ENCODE assay signal across 22 cellular contexts in genomic region chr6:50713226-50713625, GRCh38. TPM values are rescaled to one million over a fixed set of nuclear protein-coding genes. Genes with fewer than 3 reads are reported as not detected.
"Had no signal": no experiment of that assay in that cellular context is flagged by ENCODE, and none has a peak within 500 bp of the region (broad histone marks: within the 10 kb centered on the region; RNA-seq: fewer than 3 reads in every experiment).

Gene TFAP2D (plus strand): TSS chr6:50713526. CDS start chr6:50714056, 530 bp downstream.

- H3K9me3 ChIP-seq: colonic mucosa, heart left ventricle, mucosa of descending colon, ovary, psoas muscle, suprapubic skin had no signal

- H3K36me3 Mint-ChIP-seq: memory B cell had no signal

- H3K27me3 ChIP-seq: ovary had no signal

- ATAC-seq: heart left ventricle; mucosa of descending colon; psoas muscle; right cardiac atrium; stimulated activated naive CD8-positive, alpha-beta T cell treated with anti-CD3 and anti-CD28 coated beads, Interleukin-15, Interleukin-2, amounts not matched to agents 100 U/mL and 50 U/mL, for 24 hours had no signal

- H3K36me3 ChIP-seq: colonic mucosa, heart left ventricle, ovary, suprapubic skin had no signal

- H3K27ac Mint-ChIP-seq: memory B cell, naive B cell had no signal

- FAIRE-seq: frontal cortex had no signal

- H3K27ac ChIP-seq: colonic mucosa, heart left ventricle, ovary, psoas muscle, suprapubic skin had no signal

- DNase-seq: activated CD4-positive, CD25-positive, alpha-beta regulatory T cell; activated gamma-delta T cell; aorta; colonic mucosa; erythroblast; heart left ventricle; mucosa of descending colon; naive B cell; ovary; psoas muscle; right cardiac atrium; stimulated activated CD4-positive, alpha-beta T cell treated with anti-CD3 and anti-CD28 coated beads, Interleukin-2, amount 100 ng/mL, for 24 hours; stimulated activated naive CD8-positive, alpha-beta T cell treated with anti-CD3 and anti-CD28 coated beads, Interleukin-15, Interleukin-2, amounts not matched to agents 100 U/mL and 50 U/mL, for 24 hours; SW 1271; trophoblast cell had no signal

- H3K4me1 ChIP-seq: colonic mucosa, heart left ventricle, psoas muscle, suprapubic skin had no signal

- H3K4me3 Mint-ChIP-seq: central memory CD8-positive, alpha-beta T cell; memory B cell; naive B cell had no signal

- H3K4me3 ChIP-seq: colonic mucosa, heart left ventricle, mucosa of descending colon, ovary, psoas muscle, suprapubic skin had no signal

- H3K4me1 Mint-ChIP-seq: central memory CD8-positive, alpha-beta T cell; memory B cell had no signal

RNA-seq across cellular contexts. Expression of gene TFAP2D, which starts in this region (rescaled TPM):
- total RNA-seq: aorta, colonic mucosa, heart left ventricle, liver, mucosa of descending colon, ovary, psoas muscle, right cardiac atrium, SK-MEL-5, skeletal muscle tissue, suprapubic skin had no signal
- polyA plus RNA-seq: aorta, heart left ventricle, liver, ovary, psoas muscle, right cardiac atrium had no signal
